In the genomic region with DNA sequence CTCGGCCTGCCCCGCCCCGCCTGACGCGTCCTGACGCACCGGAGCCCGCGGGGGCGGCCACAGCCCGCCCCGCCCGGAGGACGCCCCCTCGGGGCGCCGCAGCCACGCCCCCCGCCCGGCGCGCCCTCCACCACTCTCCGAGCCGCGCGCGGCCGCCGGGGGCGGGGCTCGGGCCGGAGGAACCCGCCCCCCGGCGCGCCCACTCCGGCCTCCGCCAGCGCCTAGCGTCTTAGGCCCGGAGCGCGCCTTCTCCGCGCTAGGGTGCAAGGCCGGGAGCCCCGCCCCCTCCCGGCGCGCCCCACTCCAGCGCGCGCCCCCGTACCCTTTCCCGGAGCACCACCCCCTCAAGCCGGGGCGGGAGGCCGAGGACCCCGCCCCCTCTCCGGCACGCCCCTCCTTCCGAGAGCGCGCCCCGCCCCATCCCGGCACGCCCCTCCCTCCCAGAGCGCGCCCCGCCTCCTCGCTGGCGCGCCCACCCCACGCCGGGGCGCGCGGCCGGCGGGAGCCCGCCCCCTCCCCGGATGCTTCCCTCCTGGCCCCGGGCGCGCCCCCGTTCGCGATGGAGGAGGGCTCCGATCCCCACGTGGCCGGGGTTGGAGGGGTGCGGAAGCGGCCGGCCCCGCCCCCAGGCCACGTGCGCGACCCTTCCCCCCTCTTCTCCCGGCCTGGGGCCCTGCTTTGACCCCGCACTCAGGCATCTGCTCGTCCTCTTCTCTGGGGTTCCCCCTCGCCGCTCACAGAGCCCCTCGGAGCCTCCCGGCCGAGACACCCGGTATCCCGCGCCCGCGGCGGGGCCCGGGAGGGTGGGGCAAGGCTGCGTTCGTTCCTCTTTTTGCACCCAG, we compare ENCODE assay signal across 8 cellular contexts. TPM values are rescaled to one million over a fixed set of nuclear protein-coding genes. Genes with fewer than 3 reads are reported as not detected.
DNase-seq lines count a peak whose midpoint lies in the region; ATAC-seq, FAIRE-seq and TF ChIP-seq lines count a peak whose summit lies in the region.

No MANE protein-coding gene starts in this region.

- H3K9me3 ChIP-seq in right atrium auricular region = no peaks in the 10 kb centered on the region

- peak; percentile 98 for FAIRE-seq in GM12891 (lab: Jason Lieb, UNC)
- FAIRE-seq in urothelium cell line (lab: Jason Lieb, UNC) = no peak

- DNase-seq in GM12891 (ENCODE audit: insufficient read length, low spot score) = peak; percentile 95
- peak; percentile 94 for DNase-seq in NCI-H1436 (lab: John Stamatoyannopoulos, UW)
- DNase-seq in amniotic stem cell (lab: John Stamatoyannopoulos, UW) = peak; percentile 90
- peak; percentile 84 for DNase-seq in right atrium auricular region (ENCODE audit: low spot score)
- DNase-seq in putamen (ENCODE audit: low spot score) = peak; percentile 88
- peak; percentile 91 for DNase-seq in urothelium cell line (ENCODE audit: low spot score)

- peak overlapping the region; percentile 88 to 90 for H3K27ac ChIP-seq in right atrium auricular region

- peak overlapping the region; percentile 66 to 71 for H3K4me3 ChIP-seq in right atrium auricular region

- no peak for TF ChIP-seq CTCF in right atrium auricular region (IDR thresholded peaks at IDR 0.05)

- peak; percentile 68 for ATAC-seq in HG02759 (IDR thresholded peaks at IDR 0.05; ENCODE audit: unreplicated experiment)

- no peaks in the 10 kb centered on the region for H3K9me3 Mint-ChIP-seq in T-helper 1 cell treated with Interleukin-12 subunit alpha and Interleukin-12 subunit beta and Interleukin-4 antibody, amounts not matched to agents 30 μg/mL and 1 μg/mL, for 36 hours

- H3K36me3 Mint-ChIP-seq in T-helper 1 cell treated with Interleukin-12 subunit alpha and Interleukin-12 subunit beta and Interleukin-4 antibody, amounts not matched to agents 30 μg/mL and 1 μg/mL, for 36 hours (ENCODE audit: low read depth) = peaks cover 3% of the 10 kb centered on the region

- H3K4me1 ChIP-seq in right atrium auricular region = peaks cover 0 to 46% of the 10 kb centered on the region in 2 donors

- peak overlapping the region; percentile 68 for H3K4me3 Mint-ChIP-seq in T-helper 1 cell treated with Interleukin-12 subunit alpha and Interleukin-12 subunit beta and Interleukin-4 antibody, amounts not matched to agents 30 μg/mL and 1 μg/mL, for 36 hours

- TF ChIP-seq POLR2A in GM12891 (IDR thresholded peaks at IDR 0.05; ENCODE audit: low read depth, low read length) = peak; percentile 20; the same call in 1 of the 2 replicates

- peaks cover 22% of the 10 kb centered on the region for H3K4me1 Mint-ChIP-seq in T-helper 1 cell treated with Interleukin-12 subunit alpha and Interleukin-12 subunit beta and Interleukin-4 antibody, amounts not matched to agents 30 μg/mL and 1 μg/mL, for 36 hours (ENCODE audit: low read depth)

- no peaks in the 10 kb centered on the region for H3K36me3 ChIP-seq in right atrium auricular region

- H3K27me3 Mint-ChIP-seq in T-helper 1 cell treated with Interleukin-12 subunit alpha and Interleukin-12 subunit beta and Interleukin-4 antibody, amounts not matched to agents 30 μg/mL and 1 μg/mL, for 36 hours (ENCODE audit: low read depth) = no peaks in the 10 kb centered on the region

- peak overlapping the region; percentile 69 for H3K27ac Mint-ChIP-seq in T-helper 1 cell treated with Interleukin-12 subunit alpha and Interleukin-12 subunit beta and Interleukin-4 antibody, amounts not matched to agents 30 μg/mL and 1 μg/mL, for 36 hours

- no peaks in the 10 kb centered on the region for H3K27me3 ChIP-seq in right atrium auricular region

TF ChIP-seq in GM12891, 5 proteins besides CTCF, POLR2A, EP300 and RAD21:
- TF ChIP-seq PAX5 (IDR thresholded peaks at IDR 0.05; ENCODE audit: insufficient read depth, low read length, severe bottlenecking) = no peak
- TF ChIP-seq TAF1 (IDR thresholded peaks at IDR 0.05; ENCODE audit: low read depth, low read length) = peak; percentile 55; the same call in 1 of the 2 replicates

RNA-seq across cellular contexts. Expression of a gene that starts 0.5 kb away (rescaled TPM):
- polyA plus RNA-seq in GM12891 (2012; ENCODE audit: low read depth, missing spikeins) = 9.1 TPM
- total RNA-seq in right atrium auricular region = 1 to 10 TPM; 4.4 to 5.6 TPM

RNA-seq across cellular contexts. Expression of a gene that starts 15.6 kb away (rescaled TPM):
- polyA plus RNA-seq in GM12891 (2012; ENCODE audit: low read depth, missing spikeins) = 19.7 TPM
- total RNA-seq in right atrium auricular region = 10 to 100 TPM in 1 of 2 donors, 1 to 10 TPM in 1; 9.6 to 12.1 TPM

RNA-seq across cellular contexts. Expression of a gene that starts 21.4 kb away (rescaled TPM):
- 35.6 TPM for polyA plus RNA-seq in GM12891 (2012; ENCODE audit: low read depth, missing spikeins)
- 10 to 100 TPM; 92.6 to 99.5 TPM for total RNA-seq in right atrium auricular region

RNA-seq across cellular contexts. Expression of a gene that starts 41.3 kb away (rescaled TPM):
- polyA plus RNA-seq in GM12891 (2012; ENCODE audit: low read depth, missing spikeins) = 3.9 TPM
- total RNA-seq in right atrium auricular region = 1 to 10 TPM; 1.7 to 4.0 TPM

RNA-seq across cellular contexts. Expression of a gene that starts 41.3 kb away (rescaled TPM):
- 22.1 TPM for polyA plus RNA-seq in GM12891 (2012; ENCODE audit: low read depth, missing spikeins)
- 10 to 100 TPM; 35.0 to 42.1 TPM for total RNA-seq in right atrium auricular region

Comparison
In these comparisons a context has a peak if more than half of its experiments do, and no peak if none do; other contexts are left out.
1. Peak in every context shown above with its lines: DNase-seq, ATAC-seq, H3K4me3 ChIP-seq and H3K27ac ChIP-seq.